Comparison of ENCODE assay signal across 8 cellular contexts in genomic region chr9:14652729-14653377, GRCh38. TPM values are rescaled to one million over a fixed set of nuclear protein-coding genes. Genes with fewer than 3 reads are reported as not detected.
DNase-seq lines count a peak whose midpoint lies in the region; ATAC-seq, FAIRE-seq and TF ChIP-seq lines count a peak whose summit lies in the region.

No MANE protein-coding gene starts in this region.

- peak; percentile 69 for TF ChIP-seq RAD21 in neural cell (conservative IDR thresholded peaks at IDR 0.05)

- intact Hi-C loops in testis (cut with DNase I; ENCODE audit: low total_unique reads), result no loop called here

- H3K9me3 ChIP-seq in neural cell (ENCODE audit: low read length), result peaks cover 7% of the 10 kb centered on the region
- no peaks in the 10 kb centered on the region for H3K9me3 ChIP-seq in testis

- H3K27ac ChIP-seq in neural cell (ENCODE audit: low read length) (no peak overlapping the region), testis (no peak overlapping the region)

- no peaks in the 10 kb centered on the region for H3K4me1 ChIP-seq in testis

- no peak for TF ChIP-seq EP300 in neural cell (conservative IDR thresholded peaks at IDR 0.05; ENCODE audit: poor library complexity, severe bottlenecking)

- H2AFZ ChIP-seq in neural cell (ENCODE audit: low read depth, low read length), result no peak overlapping the region

- H4K20me1 ChIP-seq in neural cell (ENCODE audit: insufficient read depth), result no peaks in the 10 kb centered on the region

- 71 to 76% methylated on average over 4 of the region's 4 CpGs for WGBS in testis, 2 donors

- H3K36me3 ChIP-seq in bronchial epithelial cell (ENCODE audit: control insufficient read depth, insufficient read depth, low read length) (no peaks in the 10 kb centered on the region), neural cell (ENCODE audit: insufficient read depth, low read length) (no peaks in the 10 kb centered on the region), testis (ENCODE audit: low read depth, missing control alignments) (no peaks in the 10 kb centered on the region)

- no peak for TF ChIP-seq POLR2A in testis (IDR thresholded peaks at IDR 0.05)

- H3K79me2 ChIP-seq in neural cell (replicated peaks; ENCODE audit: insufficient read depth, low read length), result peaks cover 4% of the 10 kb centered on the region

- TF ChIP-seq CTCF in bronchial epithelial cell (IDR thresholded peaks at IDR 0.05; ENCODE audit: insufficient read depth, low read length, severe bottlenecking) (peak; percentile 41), neural cell (IDR thresholded peaks at IDR 0.05; ENCODE audit: poor library complexity, severe bottlenecking) (peak; percentile 67), testis (IDR thresholded peaks at IDR 0.05) (peak in 1 of 3 experiments; percentile 16)

- peak; percentile 2 for DNase-seq in NCI-H2171 (lab: John Stamatoyannopoulos, UW)
- peak; percentile 26 for DNase-seq in bronchial epithelial cell (ENCODE audit: low read depth)
- no peak for DNase-seq in activated CD4-positive, alpha-beta T cell treated with anti-CD3 and anti-CD28 coated beads for 1 hour
- no peak for DNase-seq in CD1c-positive myeloid dendritic cell (ENCODE audit: extremely low spot score)
- no peak for DNase-seq in testis

- H3K27me3 ChIP-seq in bronchial epithelial cell (ENCODE audit: control insufficient read depth, insufficient read depth, low read length), result no peaks in the 10 kb centered on the region
- H3K27me3 ChIP-seq in neural cell (ENCODE audit: insufficient read depth, low read depth, low read length), result no peaks in the 10 kb centered on the region
- H3K27me3 ChIP-seq in testis, result no peaks in the 10 kb centered on the region

- ATAC-seq in GM18498 (IDR thresholded peaks at IDR 0.05; ENCODE audit: unreplicated experiment), result peak; percentile 43
- no peak for ATAC-seq in HG03565 (IDR thresholded peaks at IDR 0.05; ENCODE audit: unreplicated experiment)

- H3K4me2 ChIP-seq in neural cell (ENCODE audit: low read length), result no peak overlapping the region

- no peak overlapping the region for H3K9ac ChIP-seq in neural cell (ENCODE audit: low read length)

- no peak overlapping the region for H3K4me3 ChIP-seq in bronchial epithelial cell (ENCODE audit: low read depth, low read length)
- H3K4me3 ChIP-seq in neural cell (ENCODE audit: low read length), result no peak overlapping the region
- H3K4me3 ChIP-seq in testis, result no peak overlapping the region

- FAIRE-seq in bronchial epithelial cell (lab: Jason Lieb, UNC), result no peak

- H3F3A ChIP-seq in neural cell (ENCODE audit: insufficient read depth, low read length, poor library complexity, severe bottlenecking), result no peaks in the 10 kb centered on the region

- H3K9me2 ChIP-seq in neural cell (ENCODE audit: insufficient read depth, low read length), result no peaks in the 10 kb centered on the region

TF ChIP-seq in neural cell, 6 proteins besides CTCF, POLR2A, EP300 and RAD21:
- TF ChIP-seq SMC3 (conservative IDR thresholded peaks at IDR 0.05; ENCODE audit: poor library complexity) (peak; percentile 64), TAF1 (IDR thresholded peaks at IDR 0.05; ENCODE audit: low read depth) (no peak)

RNA-seq across cellular contexts. Expression of gene ZDHHC21, which starts 40.4 kb away (rescaled TPM):
- total RNA-seq in bronchial epithelial cell, result 8.4 and 21.6 TPM in 2 replicates
- polyA plus RNA-seq in neural cell, result 19.4 and 19.8 TPM in 2 replicates
- polyA minus RNA-seq in neural cell, result 46.5 and 50.4 TPM in 2 replicates
- 10 to 100 TPM; 16.1 to 16.7 TPM for total RNA-seq in testis
- 6.2 TPM for polyA plus RNA-seq in testis (ENCODE audit: insufficient read depth, low read depth, low replicate concordance)

Comparison
In these comparisons a context has a peak if more than half of its experiments do, and no peak if none do; other contexts are left out.
1. DNase-seq: peak in NCI-H2171 (single experiment) and bronchial epithelial cell (single experiment); none in activated CD4-positive, alpha-beta T cell treated with anti-CD3 and anti-CD28 coated beads for 1 hour (single experiment), CD1c-positive myeloid dendritic cell (single experiment) and testis (single experiment).